2 cellular contexts compared by ENCODE assay signal in genomic region chr1:151887028-151887427, GRCh38.
TF ChIP-seq lines count a peak whose summit lies in the region.

No MANE protein-coding gene starts in this region.

TF ChIP-seq in IMR-90, 13 proteins besides CTCF, POLR2A, EP300 and RAD21:
- TF ChIP-seq ELK1 (IDR thresholded peaks at IDR 0.05; ENCODE audit: borderline replicate concordance, low read depth, low read length) (no peak), CEBPB (IDR thresholded peaks at IDR 0.05; ENCODE audit: low read depth, low read length) (peak; percentile 68), BHLHE40 (IDR thresholded peaks at IDR 0.05; ENCODE audit: low read depth, low read length) (peak; percentile 8; the same call in 1 of the 2 replicates), FOS (IDR thresholded peaks at IDR 0.05; ENCODE audit: low read depth, low read length) (peak; percentile 9; the same call in 1 of the 2 replicates)

TF ChIP-seq in SK-N-SH, 30 proteins besides CTCF, POLR2A, EP300 and RAD21:
- TF ChIP-seq RFX5 (IDR thresholded peaks at IDR 0.05; ENCODE audit: low read length) (no peak), RCOR1 (IDR thresholded peaks at IDR 0.05; ENCODE audit: low read length) (no peak), USF2 (IDR thresholded peaks at IDR 0.05; ENCODE audit: borderline replicate concordance, low read depth, low read length) (no peak), REST (IDR thresholded peaks at IDR 0.05; ENCODE audit: low read depth, low read length) (no peak), FOXM1 (IDR thresholded peaks at IDR 0.05; ENCODE audit: low read depth) (no peak), FOXJ3 (CRISPR knock-in tag; IDR thresholded peaks at IDR 0.05) (no peak), ZBTB33 (IDR thresholded peaks at IDR 0.05; ENCODE audit: borderline replicate concordance, low read depth) (no peak), MXI1 (IDR thresholded peaks at IDR 0.05; ENCODE audit: low read depth, low read length) (no peak), MEF2A (IDR thresholded peaks at IDR 0.05; ENCODE audit: borderline replicate concordance, low read depth) (no peak)
TF ChIP-seq in SK-N-SH: peak in this region for 0.
